In genomic region chr12:93318720-93319522, GRCh38 we compare ENCODE assay signal across 1 cellular context.
TF ChIP-seq lines count a peak whose summit lies in the region.

No MANE protein-coding gene starts in this region.

TF ChIP-seq in HEK293, 187 proteins besides CTCF, POLR2A, EP300 and RAD21 (continued from another document and continues in another):
- no peak for TF ChIP-seq ZBTB17 (tag by site-specific recombination; IDR thresholded peaks at IDR 0.05)
- no peak for TF ChIP-seq SP2 (tag by site-specific recombination; IDR thresholded peaks at IDR 0.05)
- 0 out of 2 replicates have a peak, but pooled peaks have one; percentile 39 for TF ChIP-seq ZBTB44 (tag by site-specific recombination; IDR thresholded peaks at IDR 0.05)
- TF ChIP-seq ZNF48 (tag by site-specific recombination; IDR thresholded peaks at IDR 0.05), result no peak
- TF ChIP-seq KLF7 (tag by site-specific recombination; IDR thresholded peaks at IDR 0.05; ENCODE audit: borderline replicate concordance), result no peak
- peak; percentile 50; the same call in 1 of the 2 replicates for TF ChIP-seq FEZF1 (tag by site-specific recombination; IDR thresholded peaks at IDR 0.05)
- TF ChIP-seq ZNF223 (tag by site-specific recombination; IDR thresholded peaks at IDR 0.05), result no peak
- no peak for TF ChIP-seq ZBTB1 (tag by site-specific recombination; IDR thresholded peaks at IDR 0.05)
- TF ChIP-seq ZNF704 (tag by site-specific recombination; IDR thresholded peaks at IDR 0.05), result no peak
- TF ChIP-seq ZNF501 (tag by site-specific recombination; IDR thresholded peaks at IDR 0.05), result no peak
- no peak for TF ChIP-seq ZNF354C (tag by site-specific recombination; IDR thresholded peaks at IDR 0.05; ENCODE audit: borderline replicate concordance, low read depth)
- TF ChIP-seq ZNF488 (tag by site-specific recombination; IDR thresholded peaks at IDR 0.05), result no peak
- TF ChIP-seq ZNF19 (tag by site-specific recombination; IDR thresholded peaks at IDR 0.05; ENCODE audit: low read depth), result no peak
- no peak for TF ChIP-seq ZNF530 (tag by site-specific recombination; IDR thresholded peaks at IDR 0.05; ENCODE audit: low read depth)
- TF ChIP-seq HIC1 (tag by site-specific recombination; IDR thresholded peaks at IDR 0.05), result no peak
- TF ChIP-seq KLF10 (tag by site-specific recombination; IDR thresholded peaks at IDR 0.05), result no peak
- no peak for TF ChIP-seq ZNF146 (tag by site-specific recombination; IDR thresholded peaks at IDR 0.05)
- peak; percentile 64; the same call in 1 of the 2 replicates for TF ChIP-seq PRDM10 (tag by site-specific recombination; IDR thresholded peaks at IDR 0.05)
- no peak for TF ChIP-seq WT1 (tag by site-specific recombination; IDR thresholded peaks at IDR 0.05)
- peak; percentile 91 for TF ChIP-seq SP7 (tag by site-specific recombination; IDR thresholded peaks at IDR 0.05)
- TF ChIP-seq ZNF221 (tag by site-specific recombination; IDR thresholded peaks at IDR 0.05; ENCODE audit: borderline replicate concordance), result no peak
- TF ChIP-seq ZNF121 (tag by site-specific recombination; IDR thresholded peaks at IDR 0.05), result no peak
- TF ChIP-seq ZNF23 (tag by site-specific recombination; IDR thresholded peaks at IDR 0.05; ENCODE audit: borderline replicate concordance), result no peak
- no peak for TF ChIP-seq INSM2 (tag by site-specific recombination; IDR thresholded peaks at IDR 0.05)
- no peak for TF ChIP-seq ZNF707 (tag by site-specific recombination; IDR thresholded peaks at IDR 0.05)
- TF ChIP-seq ZSCAN30 (tag by site-specific recombination; IDR thresholded peaks at IDR 0.05), result no peak
- no peak for TF ChIP-seq ZNF473 (tag by site-specific recombination; IDR thresholded peaks at IDR 0.05)
- TF ChIP-seq ZNF248 (tag by site-specific recombination; IDR thresholded peaks at IDR 0.05), result no peak
- no peak for TF ChIP-seq ZNF350 (tag by site-specific recombination; IDR thresholded peaks at IDR 0.05)
- no peak for TF ChIP-seq ZSCAN18 (tag by site-specific recombination; IDR thresholded peaks at IDR 0.05)
- TF ChIP-seq KLF1 (tag by site-specific recombination; IDR thresholded peaks at IDR 0.05), result no peak
- no peak for TF ChIP-seq ZNF449 (tag by site-specific recombination; IDR thresholded peaks at IDR 0.05)
- TF ChIP-seq ZNF692 (tag by site-specific recombination; IDR thresholded peaks at IDR 0.05), result 0 out of 2 replicates have a peak, but pooled peaks have one; percentile 20
- TF ChIP-seq OVOL3 (tag by site-specific recombination; IDR thresholded peaks at IDR 0.05), result no peak
- no peak for TF ChIP-seq ZNF175 (tag by site-specific recombination; IDR thresholded peaks at IDR 0.05)
- TF ChIP-seq ZNF529 (tag by site-specific recombination; IDR thresholded peaks at IDR 0.05; ENCODE audit: insufficient replicate concordance), result no peak
- TF ChIP-seq BCL6B (tag by site-specific recombination; IDR thresholded peaks at IDR 0.05), result no peak
- no peak for TF ChIP-seq ZFP41 (tag by site-specific recombination; IDR thresholded peaks at IDR 0.05; ENCODE audit: borderline replicate concordance)
- TF ChIP-seq ZNF214 (tag by site-specific recombination; IDR thresholded peaks at IDR 0.05; ENCODE audit: borderline replicate concordance), result no peak
- TF ChIP-seq ZNF184 (tag by site-specific recombination; IDR thresholded peaks at IDR 0.05), result no peak
- TF ChIP-seq PRDM6 (tag by site-specific recombination; IDR thresholded peaks at IDR 0.05), result peak; percentile 62
- TF ChIP-seq KLF16 (tag by site-specific recombination; IDR thresholded peaks at IDR 0.05), result no peak
- no peak for TF ChIP-seq EGR2 (tag by site-specific recombination; IDR thresholded peaks at IDR 0.05; ENCODE audit: low read depth)
- TF ChIP-seq ZBTB48 (tag by site-specific recombination; IDR thresholded peaks at IDR 0.05), result peak; percentile 92; the same call in 1 of the 2 replicates
- TF ChIP-seq ZNF211 (tag by site-specific recombination; IDR thresholded peaks at IDR 0.05; ENCODE audit: low read depth), result no peak
